ENCODE assay signal across 17 cellular contexts in the genomic region with DNA sequence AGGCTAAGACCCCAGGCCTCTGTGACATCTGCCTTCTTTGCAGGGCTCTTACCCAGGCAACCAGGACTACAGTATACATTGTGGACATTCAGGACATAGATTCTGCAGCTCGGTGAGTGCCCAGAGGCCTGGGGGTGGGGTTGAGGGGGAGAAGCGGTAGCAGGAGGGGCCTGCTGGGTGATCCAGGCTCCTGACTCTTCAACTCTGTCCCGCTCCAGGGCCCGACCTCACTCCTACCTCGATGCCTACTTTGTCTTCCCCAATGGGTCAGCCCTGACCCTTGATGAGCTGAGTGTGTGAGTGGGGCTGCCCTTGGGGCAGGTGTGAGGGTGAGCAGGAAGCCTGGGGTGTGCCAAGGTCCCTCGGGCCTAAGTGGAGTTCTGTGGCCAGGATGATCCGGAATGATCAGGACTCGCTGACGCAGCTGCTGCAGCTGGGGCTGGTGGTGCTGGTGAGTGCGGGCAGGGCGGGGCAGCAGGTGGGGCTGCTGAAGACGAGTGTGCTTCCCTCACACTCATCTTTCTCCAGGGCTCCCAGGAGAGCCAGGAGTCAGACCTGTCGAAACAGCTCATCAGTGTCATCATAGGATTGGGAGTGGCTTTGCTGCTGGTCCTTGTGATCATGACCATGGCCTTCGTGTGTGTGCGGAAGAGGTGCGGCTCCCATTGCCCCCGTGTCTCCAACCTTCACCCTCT. TPM values are rescaled to one million over a fixed set of nuclear protein-coding genes. Genes with fewer than 3 reads are reported as not detected.
DNase-seq lines count a peak whose midpoint lies in the region; ATAC-seq, FAIRE-seq and TF ChIP-seq lines count a peak whose summit lies in the region.
"Had no signal": no experiment of that assay in that cellular context is flagged by ENCODE, and none has a peak within 500 bp of the region (broad histone marks: within the 10 kb centered on the region; RNA-seq: fewer than 3 reads in every experiment).

No MANE protein-coding gene starts in this region.

- H3K9me3 ChIP-seq in gastroesophageal sphincter = peaks cover 0 to 8% (median 0%) of the 10 kb centered on the region in 3 donors
- H3K9me3 ChIP-seq: BE2C had no signal

- no peak for TF ChIP-seq EP300 in gastroesophageal sphincter (IDR thresholded peaks at IDR 0.05)

- TF ChIP-seq CTCF in gastroesophageal sphincter (IDR thresholded peaks at IDR 0.05) = no peak

- no peak for TF ChIP-seq POLR2A in gastroesophageal sphincter (IDR thresholded peaks at IDR 0.05)

- FAIRE-seq in urothelium cell line (lab: Jason Lieb, UNC) = no peak

- H3K36me3 ChIP-seq in gastroesophageal sphincter = no peaks in the 10 kb centered on the region
- H3K36me3 ChIP-seq: BE2C had no signal

- H3K27ac ChIP-seq in gastroesophageal sphincter = no peak overlapping the region
- H3K27ac ChIP-seq: PC-9 had no signal

- no peak overlapping the region for H3K4me3 ChIP-seq in gastroesophageal sphincter
- H3K4me3 ChIP-seq: PC-9 had no signal

- H3K27me3 ChIP-seq in gastroesophageal sphincter = peaks cover 32% of the 10 kb centered on the region
- H3K27me3 ChIP-seq: BE2C had no signal

- no peak for ATAC-seq in gastroesophageal sphincter

- H3K4me1 ChIP-seq in gastroesophageal sphincter = no peaks in the 10 kb centered on the region
- H3K4me1 ChIP-seq: BE2C had no signal

- DNase-seq in COLO668 (lab: John Stamatoyannopoulos, UW; ENCODE audit: unreplicated experiment) (peak; percentile 86), DMS79 treated with DMSO at 0.1 percent for 48 hours (lab: John Stamatoyannopoulos, UW) (peak; percentile 17), NCI-H510A (lab: John Stamatoyannopoulos, UW) (peak; percentile 86), myocyte (ENCODE audit: low read depth) (peak; percentile 29), urothelium cell line (ENCODE audit: low spot score) (no peak)
- no peak for DNase-seq in stimulated activated CD4-positive, alpha-beta T cell treated with anti-CD3 and anti-CD28 coated beads, Interleukin-1b, Interleukin-23, amount 100 ng/mL, for 48 hours
- DNase-seq: BE2C; CD8-positive, alpha-beta memory T cell; IMR-90; MV-4-11; NCI-H1436 treated with DMSO at 0.1 percent for 48 hours; NCI-H526 treated with DMSO at 0.1 percent for 48 hours; PC-9 had no signal

- WGBS in gastroesophageal sphincter (ENCODE audit: low coverage in 1 of 2), 2 donors = 100% methylated on average over 1 of the region's 17 CpGs; no CpG with 5 or more reads in 1 of the 2 donors

RNA-seq across cellular contexts. Expression of a gene that starts 19.8 kb away (rescaled TPM):
- total RNA-seq in myocyte (5.2 and 9.6 TPM in 2 replicates), gastroesophageal sphincter (1 to 10 TPM in 1 of 4 donors, under 1 TPM in 3; 0.16 to 1.1 (median 0.63) TPM)
- polyA plus RNA-seq in myocyte (2012) = 2.4 TPM

RNA-seq across cellular contexts. Expression of a gene that starts 40.2 kb away (rescaled TPM):
- total RNA-seq in myocyte (0.16 and 1.0 TPM in 2 replicates), gastroesophageal sphincter (not detected)
- 0.42 TPM for polyA plus RNA-seq in myocyte (2012)
- total RNA-seq: CD8-positive, alpha-beta memory T cell; IMR-90; PC-9; T-helper 2 cell treated with Interferon-gamma antibody and Interleukin-4, amounts not matched to agents 100 ng/mL and 5 ng/mL, for 36 hours had no signal
- polyA plus RNA-seq: CD8-positive, alpha-beta memory T cell had no signal

RNA-seq across cellular contexts. Expression of a gene that starts 40.3 kb away (rescaled TPM):
- total RNA-seq in myocyte (not detected in 2 replicates), gastroesophageal sphincter (not detected)
- polyA plus RNA-seq in myocyte (2012) = not detected
- total RNA-seq: CD8-positive, alpha-beta memory T cell; H4; IMR-90; LHCN-M2; PC-9; T-helper 2 cell treated with Interferon-gamma antibody and Interleukin-4, amounts not matched to agents 100 ng/mL and 5 ng/mL, for 36 hours had no signal
- polyA plus RNA-seq: CD8-positive, alpha-beta memory T cell; IMR-90 had no signal

RNA-seq across cellular contexts. Expression of a gene that starts 41.0 kb away (rescaled TPM):
- total RNA-seq in myocyte = not detected in 2 replicates
- polyA plus RNA-seq in myocyte (2012) = 0.13 TPM
- total RNA-seq in gastroesophageal sphincter = under 1 TPM in 1 of 4 donors, not detected in 3; 0.15 TPM
- total RNA-seq: H4, IMR-90, LHCN-M2, PC-9 had no signal
- polyA plus RNA-seq: CD8-positive, alpha-beta memory T cell; IMR-90 had no signal

RNA-seq across cellular contexts. Expression of a gene that starts 53.0 kb away (rescaled TPM):
- 9.6 and 10.6 TPM in 2 replicates for total RNA-seq in myocyte
- 20.2 TPM for polyA plus RNA-seq in myocyte (2012)
- 10 to 100 TPM in 3 of 4 donors, 1 to 10 TPM in 1; 8.9 to 15.9 (median 12.4) TPM for total RNA-seq in gastroesophageal sphincter

Comparison
In these comparisons a context has a peak if more than half of its experiments do, and no peak if none do; other contexts are left out.
1. DNase-seq: peak in COLO668 (single experiment), DMS79 treated with DMSO at 0.1 percent for 48 hours (single experiment), NCI-H510A (single experiment) and myocyte (single experiment); none in urothelium cell line (single experiment) and stimulated activated CD4-positive, alpha-beta T cell treated with anti-CD3 and anti-CD28 coated beads, Interleukin-1b, Interleukin-23, amount 100 ng/mL, for 48 hours (single experiment).